In the genomic region with DNA sequence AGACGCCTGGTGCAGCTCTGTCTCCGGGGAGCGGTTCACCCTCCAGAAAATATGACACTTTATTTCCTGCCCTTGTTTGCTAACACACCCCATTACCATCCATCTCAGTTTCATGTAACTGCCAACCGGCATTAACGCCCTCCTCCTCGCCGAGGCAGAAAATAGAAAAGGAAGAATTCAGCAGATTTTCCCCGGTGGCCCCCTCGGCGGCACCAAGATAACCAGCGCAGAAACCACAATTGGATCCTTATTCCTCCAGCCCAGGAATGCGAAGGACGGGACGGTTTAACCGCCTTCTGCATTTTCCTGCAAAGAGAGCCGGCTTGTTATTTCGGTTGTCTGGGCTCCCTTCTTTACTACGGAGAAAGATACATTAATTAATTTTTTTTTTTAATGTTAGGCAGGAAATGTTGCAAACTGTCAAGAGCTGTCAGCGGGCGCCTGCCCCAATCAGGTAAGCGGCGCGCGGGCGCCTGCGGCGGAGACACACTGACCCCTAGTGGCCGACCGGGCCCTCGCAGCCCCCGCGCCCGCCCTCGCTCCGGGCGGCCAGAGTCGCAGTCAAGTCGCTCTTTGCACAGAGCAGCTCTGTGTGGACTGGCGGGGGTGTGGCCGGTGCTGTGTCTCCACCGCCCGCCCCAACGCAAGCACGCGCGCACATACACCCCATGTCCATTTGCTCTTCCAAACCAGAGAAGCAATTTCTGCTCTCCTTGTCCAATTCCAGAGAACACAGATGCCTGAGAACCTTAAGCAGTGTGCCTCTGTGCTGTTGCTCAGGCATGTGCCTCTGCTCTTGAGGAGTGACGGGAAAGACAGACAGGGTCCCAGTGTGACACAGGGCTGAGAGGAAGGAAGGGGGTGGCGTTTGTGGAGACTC, we compare ENCODE assay signal across 1 cellular context.
TF ChIP-seq lines count a peak whose summit lies in the region.

No MANE protein-coding gene starts in this region.

TF ChIP-seq in IMR-90, 13 proteins besides CTCF, POLR2A, EP300 and RAD21 (continued from another document):
- TF ChIP-seq RCOR1 (IDR thresholded peaks at IDR 0.05; ENCODE audit: insufficient replicate concordance, low read length) (no peak), RFX5 (IDR thresholded peaks at IDR 0.05; ENCODE audit: low read depth, low read length) (no peak), NFE2L2 (IDR thresholded peaks at IDR 0.05; ENCODE audit: low read depth, low read length) (no peak), MAFK (IDR thresholded peaks at IDR 0.05; ENCODE audit: low read depth, low read length) (no peak), FOS (IDR thresholded peaks at IDR 0.05; ENCODE audit: low read depth, low read length) (no peak), BHLHE40 (IDR thresholded peaks at IDR 0.05; ENCODE audit: low read depth, low read length) (no peak), SMC3 (IDR thresholded peaks at IDR 0.05; ENCODE audit: low read depth, low read length) (peak; percentile 78), CHD1 (IDR thresholded peaks at IDR 0.05; ENCODE audit: low read depth, low read length) (no peak), MXI1 (IDR thresholded peaks at IDR 0.05; ENCODE audit: borderline replicate concordance, low read depth, low read length) (0 out of 2 replicates have a peak, but pooled peaks have one; percentile 26), MAZ (IDR thresholded peaks at IDR 0.05; ENCODE audit: borderline replicate concordance, low read depth, low read length) (peak; percentile 74; the same call in 1 of the 2 replicates)
- TF ChIP-seq, protein P1, sequence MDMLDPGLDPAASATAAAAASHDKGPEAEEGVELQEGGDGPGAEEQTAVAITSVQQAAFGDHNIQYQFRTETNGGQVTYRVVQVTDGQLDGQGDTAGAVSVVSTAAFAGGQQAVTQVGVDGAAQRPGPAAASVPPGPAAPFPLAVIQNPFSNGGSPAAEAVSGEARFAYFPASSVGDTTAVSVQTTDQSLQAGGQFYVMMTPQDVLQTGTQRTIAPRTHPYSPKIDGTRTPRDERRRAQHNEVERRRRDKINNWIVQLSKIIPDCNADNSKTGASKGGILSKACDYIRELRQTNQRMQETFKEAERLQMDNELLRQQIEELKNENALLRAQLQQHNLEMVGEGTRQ (IDR thresholded peaks at IDR 0.05; ENCODE audit: low read depth, low read length) = no peak
TF ChIP-seq in IMR-90: peak in this region for 4.
